In the genomic region with DNA sequence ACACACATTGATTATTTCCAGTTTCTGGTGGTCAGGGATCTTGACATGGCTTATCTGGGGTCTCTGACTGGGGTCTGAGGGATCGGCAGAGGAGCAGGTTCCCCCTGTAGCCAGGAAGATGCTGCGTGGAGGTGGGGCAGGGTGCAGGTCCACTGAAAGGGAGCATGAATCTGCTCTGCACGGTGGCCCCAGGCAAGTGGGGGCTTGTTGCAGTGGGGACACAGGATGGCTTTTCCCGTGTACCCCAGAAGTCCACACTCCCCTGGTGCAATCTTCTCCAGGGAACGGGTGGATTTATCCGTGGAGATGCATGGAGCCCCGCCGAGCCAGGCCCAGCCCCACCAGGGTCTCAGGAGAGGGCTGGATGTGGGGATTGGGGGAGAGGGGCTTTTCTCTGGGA, we compare ENCODE assay signal across 26 cellular contexts.
"Had no signal": no experiment of that assay in that cellular context is flagged by ENCODE, and none has a peak within 500 bp of the region (broad histone marks: within the 10 kb centered on the region; RNA-seq: fewer than 3 reads in every experiment).

No MANE protein-coding gene starts in this region.

- H3K27ac Mint-ChIP-seq: effector memory CD8-positive, alpha-beta T cell; nephron; stimulated activated naive B cell treated with anti-CD40 and anti-IgM and Interleukin-4, amounts not matched to agents 10 μg/mL and 1 μg/mL and 100 μg/mL, for 72 hours; stimulated activated naive CD8-positive, alpha-beta T cell treated with anti-CD3 and anti-CD28 coated beads, Interleukin-15, Interleukin-2, amounts not matched to agents 100 ng/mL and 50 ng/mL, for 24 hours had no signal

- H3K4me1 ChIP-seq: esophagus squamous epithelium, neural progenitor cell, psoas muscle, right lobe of liver, tibial nerve, upper lobe of left lung had no signal

- ATAC-seq: effector memory CD8-positive, alpha-beta T cell; naive thymus-derived CD4-positive, alpha-beta T cell; psoas muscle; right lobe of liver; stimulated activated naive B cell treated with anti-CD40 and anti-IgM and Interleukin-4, amounts not matched to agents 10 μg/mL and 1 μg/mL and 100 μg/mL, for 72 hours had no signal

- H3K27me3 Mint-ChIP-seq: naive thymus-derived CD4-positive, alpha-beta T cell; stimulated activated naive CD8-positive, alpha-beta T cell treated with anti-CD3 and anti-CD28 coated beads, Interleukin-15, Interleukin-2, amounts not matched to agents 100 ng/mL and 50 ng/mL, for 24 hours had no signal

- H3K36me3 ChIP-seq: esophagus squamous epithelium, neural progenitor cell, right lobe of liver, thoracic aorta, tibial nerve, upper lobe of left lung had no signal

- H3K4me1 Mint-ChIP-seq: immature natural killer cell; stimulated activated naive B cell treated with anti-CD40 and anti-IgM and Interleukin-4, amounts not matched to agents 10 μg/mL and 1 μg/mL and 100 μg/mL, for 72 hours had no signal

- H3K4me3 Mint-ChIP-seq: effector memory CD8-positive, alpha-beta T cell; immature natural killer cell; naive thymus-derived CD4-positive, alpha-beta T cell; nephron; neural progenitor cell; stimulated activated naive B cell treated with anti-CD40 and anti-IgM and Interleukin-4, amounts not matched to agents 10 μg/mL and 1 μg/mL and 100 μg/mL, for 72 hours; stimulated activated naive CD8-positive, alpha-beta T cell treated with anti-CD3 and anti-CD28 coated beads, Interleukin-15, Interleukin-2, amounts not matched to agents 100 ng/mL and 50 ng/mL, for 24 hours had no signal

- H3K27ac ChIP-seq: esophagus squamous epithelium, neural progenitor cell, psoas muscle, right lobe of liver, thoracic aorta, tibial nerve, upper lobe of left lung had no signal

- H3K36me3 Mint-ChIP-seq: immature natural killer cell; naive thymus-derived CD4-positive, alpha-beta T cell; neural progenitor cell; stimulated activated naive B cell treated with anti-CD40 and anti-IgM and Interleukin-4, amounts not matched to agents 10 μg/mL and 1 μg/mL and 100 μg/mL, for 72 hours had no signal

- H3K9me3 ChIP-seq: esophagus squamous epithelium, psoas muscle, right lobe of liver, thoracic aorta, upper lobe of left lung had no signal

- H3K4me3 ChIP-seq: esophagus squamous epithelium, neural progenitor cell, psoas muscle, right lobe of liver, thoracic aorta, tibial nerve, upper lobe of left lung had no signal

- DNase-seq: cortex of kidney; effector memory CD8-positive, alpha-beta T cell; erythroblast; esophagus squamous epithelium; foreskin melanocyte; glutamatergic neuron; hypothalamus; immature natural killer cell; islet precursor cell; mammary epithelial cell; mesendoderm; midbrain; naive thymus-derived CD4-positive, alpha-beta T cell; nucleus accumbens; right lobe of liver; small intestine; stimulated activated CD4-positive, alpha-beta T cell treated with anti-CD3 and anti-CD28 coated beads, Interleukin-15, amount 100 ng/mL, for 24 hours; stimulated activated CD4-positive, alpha-beta T cell treated with anti-CD3 and anti-CD28 coated beads, Interleukin-2, amount 100 ng/mL, for 48 hours; stimulated activated naive B cell treated with anti-CD40 and anti-IgM and Interleukin-4, amounts not matched to agents 10 μg/mL and 1 μg/mL and 100 μg/mL, for 72 hours had no signal

- H3K27me3 ChIP-seq: neural progenitor cell, right lobe of liver, tibial nerve, upper lobe of left lung had no signal

- H3K9me3 Mint-ChIP-seq: effector memory CD8-positive, alpha-beta T cell; immature natural killer cell; nephron; neural progenitor cell; stimulated activated naive CD8-positive, alpha-beta T cell treated with anti-CD3 and anti-CD28 coated beads, Interleukin-15, Interleukin-2, amounts not matched to agents 100 ng/mL and 50 ng/mL, for 24 hours had no signal
